In genomic region chr18:79526468-79527460, GRCh38 we compare ENCODE assay signal across 13 cellular contexts.
DNase-seq lines count a peak whose midpoint lies in the region; ATAC-seq, FAIRE-seq and TF ChIP-seq lines count a peak whose summit lies in the region.
"Had no signal": no experiment of that assay in that cellular context is flagged by ENCODE, and none has a peak within 500 bp of the region (broad histone marks: within the 10 kb centered on the region; RNA-seq: fewer than 3 reads in every experiment).

No MANE protein-coding gene starts in this region.

- H3K79me1 ChIP-seq in H1 (ENCODE audit: low read depth, low read length): no peaks in the 10 kb centered on the region; the same call in 1 of the 2 replicates

- H3K4me2 ChIP-seq in OCI-LY7 (ENCODE audit: low read length): peak overlapping the region; percentile 56
- no peak overlapping the region for H3K4me2 ChIP-seq in H1 (ENCODE audit: insufficient read depth in 1 of 2, low read depth in 2 of 2, low read length in 2 of 2)

- no peak overlapping the region for H4K5ac ChIP-seq in H1 (ENCODE audit: insufficient read length, low read depth, low read length)

- TF ChIP-seq EP300 in H1 (IDR thresholded peaks at IDR 0.05; ENCODE audit: borderline replicate concordance in 1 of 2, low read depth in 2 of 2, low read length in 2 of 2): no peak

- H3K4me1 ChIP-seq in OCI-LY7 (ENCODE audit: insufficient read depth, low read length, poor library complexity, severe bottlenecking) (peaks cover 71% of the 10 kb centered on the region), H1 (replicated peaks in 1 of 4; ENCODE audit: control insufficient read depth in 3 of 4, insufficient read depth in 4 of 4, low read length in 3 of 4) (peaks cover 0 to 12% (median 5%) of the 10 kb centered on the region in 4 experiments; a peak in 5 of 7 replicates), muscle layer of colon (ENCODE audit: insufficient read depth, low read length) (peaks cover 20% of the 10 kb centered on the region)

- peak in 3 of 10 experiments; percentile 25 to 38 (median 34) for DNase-seq in CD4-positive, alpha-beta T cell
- DNase-seq in OCI-LY7 (ENCODE audit: low spot score): peak; percentile 54
- DNase-seq in H1 (ENCODE audit: low read depth in 1 of 2, low spot score in 2 of 2): no peak
- no peak for DNase-seq in NCI-H226
- DNase-seq in superior temporal gyrus (ENCODE audit: extremely low spot score): no peak
- no peak for DNase-seq in frontal cortex (ENCODE audit: low spot score in 2 of 2)
- DNase-seq: effector memory CD4-positive, alpha-beta T cell; NCI-H774; T1000 had no signal

- no peak overlapping the region for H2BK20ac ChIP-seq in H1 (ENCODE audit: low read length)

- CTCF ChIA-PET in CD4-positive, alpha-beta T cell (lab: Charles Lee): interaction anchor here (0.9 to 3.5 kb wide), 2 partner anchors 130 to 145 kb away, joined by 3 to 14 read pairs; no protein-coding TSS in a partner anchor
- CTCF ChIA-PET in OCI-LY7 (lab: Charles Lee; ENCODE audit: unreplicated experiment) (no interaction called here), H1 (lab: Charles Lee; ENCODE audit: partially characterized antibody) (interaction anchor here (0.7 to 7.1 kb wide), 16 partner anchors 10 to 147 kb away, joined by 3 to 124 read pairs (median 4); partner anchors contain the start of gene NFATC1)

- no peak for ATAC-seq in CD4-positive, alpha-beta T cell (ENCODE audit: poor library complexity)
- ATAC-seq in esophagus mucosa: no peak

- H2AK5ac ChIP-seq in H1 (ENCODE audit: low read depth, low read length): no peak overlapping the region

- H3K9me2 ChIP-seq in OCI-LY7 (ENCODE audit: insufficient read depth, low read length): no peaks in the 10 kb centered on the region

- peaks cover 28% of the 10 kb centered on the region for H3K36me3 ChIP-seq in OCI-LY7 (ENCODE audit: insufficient read depth, low read length)
- no peaks in the 10 kb centered on the region for H3K36me3 ChIP-seq in H1 (ENCODE audit: control insufficient read depth in 2 of 4, insufficient read depth in 4 of 4, low read length in 3 of 4)
- H3K36me3 ChIP-seq in muscle layer of colon (ENCODE audit: insufficient read depth, low read length): peaks cover 19% of the 10 kb centered on the region

- no peaks in the 10 kb centered on the region for H3K9me3 ChIP-seq in CD4-positive, alpha-beta T cell (ENCODE audit: control insufficient read depth, low read length)
- H3K9me3 ChIP-seq in OCI-LY7 (ENCODE audit: low read length) (no peaks in the 10 kb centered on the region), H1 (ENCODE audit: insufficient read depth in 2 of 2, low read depth in 1 of 2, low read length in 1 of 2) (no peaks in the 10 kb centered on the region), muscle layer of colon (ENCODE audit: low read length) (no peaks in the 10 kb centered on the region)

- peak overlapping the region; percentile 84 for H3K27ac Mint-ChIP-seq in CD4-positive, alpha-beta T cell

- H3K4me3 Mint-ChIP-seq in CD4-positive, alpha-beta T cell: peak overlapping the region; percentile 54
- H3K4me3 Mint-ChIP-seq: nephron had no signal

- TF ChIP-seq POLR2A in H1 (IDR thresholded peaks at IDR 0.05; ENCODE audit: control extremely low read depth in 1 of 2, low read depth in 2 of 2, low read length in 2 of 2): no peak

- no peak overlapping the region for H3K4ac ChIP-seq in H1 (replicated peaks; ENCODE audit: insufficient read length, low read depth, low read length)

- H3K56ac ChIP-seq in H1 (replicated peaks; ENCODE audit: insufficient read length, low read depth, low read length): no peak overlapping the region

- peaks cover 60% of the 10 kb centered on the region for H3K4me1 Mint-ChIP-seq in CD4-positive, alpha-beta T cell (ENCODE audit: low read depth)

- no peak for TF ChIP-seq RAD21 in H1 (IDR thresholded peaks at IDR 0.05 in 1 of 2, conservative IDR thresholded peaks at IDR 0.05 in 1 of 2; ENCODE audit: low read depth in 2 of 2, low read length in 2 of 2)

- intact Hi-C loops in CD4-positive, alpha-beta T cell (cut with DNase I, micrococcal nuclease): loop anchor here in 1 of 2 experiments (5.0 to 10.0 kb wide), 3 partner anchors 69 to 438 kb away; partner anchors contain the start of genes HSBP1L1 and NFATC1
- intact Hi-C loops in OCI-LY7 (cut with micrococcal nuclease; ENCODE audit: unreplicated experiment): loop anchor here (2.0 kb wide), 1 partner anchor 118 kb away; no protein-coding TSS in a partner anchor

- no peak overlapping the region for H2BK5ac ChIP-seq in H1 (ENCODE audit: low read depth, low read length)

- H3K23me2 ChIP-seq in H1 (ENCODE audit: low read depth, low read length): no peaks in the 10 kb centered on the region

- no peak overlapping the region for H3K4me3 ChIP-seq in OCI-LY7 (ENCODE audit: low read depth, low read length, poor library complexity, severe bottlenecking)
- no peak overlapping the region for H3K4me3 ChIP-seq in H1 (ENCODE audit: extremely low read depth in 1 of 4, insufficient read depth in 2 of 4, low read depth in 3 of 4, low read length in 4 of 4)
- peak overlapping the region in 1 of 2 donors; percentile 47 for H3K4me3 ChIP-seq in muscle layer of colon (ENCODE audit: low read depth in 1 of 2, low read length in 2 of 2)

- H3K79me2 ChIP-seq in OCI-LY7 (ENCODE audit: insufficient read depth, low read depth, low read length): no peaks in the 10 kb centered on the region
- no peaks in the 10 kb centered on the region for H3K79me2 ChIP-seq in H1 (ENCODE audit: control insufficient read depth in 1 of 2, insufficient read depth in 2 of 2, low read length in 2 of 2)

- H3K27me3 ChIP-seq in CD4-positive, alpha-beta T cell (ENCODE audit: control insufficient read depth, insufficient read depth, low read length): no peaks in the 10 kb centered on the region
- H3K27me3 ChIP-seq in H1 (replicated peaks in 1 of 4; ENCODE audit: control insufficient read depth in 3 of 4, extremely low read depth in 1 of 4, insufficient read depth in 3 of 4, low read length in 3 of 4) (peaks cover 0 to 2% (median 0%) of the 10 kb centered on the region in 4 experiments; a peak in 3 of 7 replicates), muscle layer of colon (ENCODE audit: control insufficient read depth in 1 of 2, insufficient read depth in 2 of 2, low read length in 2 of 2) (peaks cover 0 to 7% of the 10 kb centered on the region in 2 donors)

- no peak overlapping the region for H3K14ac ChIP-seq in H1 (ENCODE audit: insufficient read length)

- peak overlapping the region; percentile 18; the same call in 1 of the 2 replicates for H4K8ac ChIP-seq in H1 (ENCODE audit: extremely low read depth, insufficient read depth, low read length)

- H3K23ac ChIP-seq in H1 (ENCODE audit: insufficient read length): no peak overlapping the region

- POLR2A ChIA-PET in CD4-positive, alpha-beta T cell (lab: Charles Lee): interaction anchor here (1.1 kb wide), 1 partner anchor 10 kb away, joined by 3 read pairs; no protein-coding TSS in a partner anchor
- POLR2A ChIA-PET in OCI-LY7 (lab: Charles Lee): interaction anchor here (0.7 to 0.8 kb wide), 2 partner anchors 61 to 105 kb away, joined by 3 read pairs; no protein-coding TSS in a partner anchor
- POLR2A ChIA-PET in H1 (lab: Charles Lee; ENCODE audit: partially characterized antibody): no interaction called here

- H2BK12ac ChIP-seq in H1 (ENCODE audit: low read depth, low read length): 0 out of 2 replicates have a peak overlapping the region, but pooled peaks have one; percentile 50

- TF ChIP-seq CTCF in CD4-positive, alpha-beta T cell (IDR thresholded peaks at IDR 0.05): no peak
- no peak for TF ChIP-seq CTCF in OCI-LY7 (conservative IDR thresholded peaks at IDR 0.05; ENCODE audit: low read length)
- TF ChIP-seq CTCF in H1 (IDR thresholded peaks at IDR 0.05; ENCODE audit: control extremely low read depth in 1 of 3, insufficient read depth in 1 of 3, low read depth in 1 of 3, low read length in 3 of 3): no peak

- H3K27ac ChIP-seq in CD4-positive, alpha-beta T cell (ENCODE audit: low read depth, low read length): no peak overlapping the region
- peak overlapping the region; percentile 61 for H3K27ac ChIP-seq in OCI-LY7 (ENCODE audit: low read depth, low read length, poor library complexity, severe bottlenecking)
- H3K27ac ChIP-seq in H1 (ENCODE audit: low read depth, low read length): no peak overlapping the region
- H3K27ac ChIP-seq in muscle layer of colon (ENCODE audit: low read depth, low read length): peak overlapping the region; percentile 23

- peaks cover 32% of the 10 kb centered on the region for H3K36me3 Mint-ChIP-seq in CD4-positive, alpha-beta T cell (ENCODE audit: low read depth)

- H3K27me3 Mint-ChIP-seq in CD4-positive, alpha-beta T cell: no peaks in the 10 kb centered on the region
- H3K27me3 Mint-ChIP-seq: CD8-positive, alpha-beta memory T cell had no signal

- H4K20me1 ChIP-seq in OCI-LY7 (ENCODE audit: insufficient read depth, low read length): no peaks in the 10 kb centered on the region
- no peaks in the 10 kb centered on the region for H4K20me1 ChIP-seq in H1 (replicated peaks in 1 of 2; ENCODE audit: control insufficient read depth in 1 of 2, insufficient read depth in 2 of 2, low read length in 2 of 2)

- FAIRE-seq in H1 (lab: Jason Lieb, UNC): no peak
- FAIRE-seq in frontal cortex (lab: Jason Lieb, UNC): no peak

- H2BK120ac ChIP-seq in H1 (replicated peaks; ENCODE audit: low read depth, low read length): no peak overlapping the region

- H4K91ac ChIP-seq in H1 (replicated peaks; ENCODE audit: insufficient read length, low read length): no peak overlapping the region

- H2BK15ac ChIP-seq in H1 (ENCODE audit: low read length): no peak overlapping the region

- H3K18ac ChIP-seq in H1 (ENCODE audit: extremely low read depth, low read length): no peak overlapping the region

- H2AFZ ChIP-seq in OCI-LY7 (ENCODE audit: low read length) (no peak overlapping the region), H1 (ENCODE audit: low read length) (no peak overlapping the region)

- H3K9me3 Mint-ChIP-seq in CD4-positive, alpha-beta T cell: no peaks in the 10 kb centered on the region
- H3K9me3 Mint-ChIP-seq: CD8-positive, alpha-beta memory T cell; nephron had no signal

- BruUV-seq in OCI-LY7 (replicated peaks; lab: Mats Ljungman, UMichigan): no TSS peak

- WGBS in H1 (ENCODE audit: extremely low coverage in 1 of 2, insufficient coverage in 1 of 2, insufficient read length in 1 of 2, insufficient replicate concordance in 2 of 2, low coverage in 1 of 2, low lambda C conversion rate in 2 of 2, missing lambda C conversion rate in 1 of 2), 2 experiments: 93% methylated on average over 44 of the region's 44 CpGs; no CpG with 5 or more reads in 1 of the 2 experiments

- H3K9ac ChIP-seq in H1 (replicated peaks in 1 of 4; ENCODE audit: extremely low read depth in 1 of 4, low read depth in 3 of 4, low read length in 3 of 4): no peak overlapping the region
- no peak overlapping the region for H3K9ac ChIP-seq in muscle layer of colon (ENCODE audit: low read length)

TF ChIP-seq in H1, 55 proteins besides CTCF, POLR2A, EP300 and RAD21 (continues in another document):
- TF ChIP-seq ATF3 (IDR thresholded peaks at IDR 0.05; ENCODE audit: insufficient read depth, low read depth, low read length) (no peak), CREB1 (IDR thresholded peaks at IDR 0.05) (no peak), PHF8 (conservative IDR thresholded peaks at IDR 0.05; ENCODE audit: low read depth, low read length) (no peak), SP4 (IDR thresholded peaks at IDR 0.05; ENCODE audit: low read length) (no peak)

Comparison
In these comparisons a context has a peak if more than half of its experiments do, and no peak if none do; other contexts are left out.
1. H3K27ac ChIP-seq: peak in OCI-LY7 (single experiment) and muscle layer of colon (single experiment); none in CD4-positive, alpha-beta T cell (single experiment) and H1 (single experiment).